In the genomic region with DNA sequence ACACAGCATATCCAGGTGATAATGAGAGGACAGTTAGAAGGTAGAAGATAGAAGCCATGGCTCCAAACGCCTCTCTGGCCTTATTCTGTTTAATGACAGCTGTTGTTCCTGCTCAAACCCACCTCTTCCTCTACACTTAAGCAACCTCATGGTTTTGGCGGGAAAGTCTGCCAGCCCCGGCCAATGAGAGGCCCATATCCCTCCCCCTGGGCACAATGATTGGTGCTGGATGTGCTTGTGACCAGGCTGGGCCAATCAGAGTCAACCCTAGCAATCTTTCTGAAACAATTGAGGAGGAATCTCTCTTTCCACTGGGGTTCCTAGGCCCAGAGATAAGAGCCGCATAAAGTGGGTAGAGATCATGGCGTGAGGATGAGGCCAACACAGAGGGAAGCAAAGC, we compare ENCODE assay signal across 11 cellular contexts. TPM values are rescaled to one million over a fixed set of nuclear protein-coding genes. Genes with fewer than 3 reads are reported as not detected.
DNase-seq lines count a peak whose midpoint lies in the region; ATAC-seq and TF ChIP-seq lines count a peak whose summit lies in the region.
"Had no signal": no experiment of that assay in that cellular context is flagged by ENCODE, and none has a peak within 500 bp of the region (broad histone marks: within the 10 kb centered on the region; RNA-seq: fewer than 3 reads in every experiment).

No MANE protein-coding gene starts in this region.

- peak; percentile 51 for DNase-seq in activated CD4-positive, alpha-beta T cell treated with anti-CD3 and anti-CD28 coated beads for 36 hours
- no peak for DNase-seq in activated CD4-positive, alpha-beta T cell treated with anti-CD3 and anti-CD28 coated beads for 4 hours
- DNase-seq in GM23338 (ENCODE audit: low spot score) (peak; percentile 47), SK-MEL-5 (ENCODE audit: low read depth, low spot score) (peak; percentile 46), fibroblast of villous mesenchyme (ENCODE audit: low read depth) (peak; percentile 16), DMS114 treated with DMSO at 0.1 percent for 48 hours (lab: John Stamatoyannopoulos, UW; ENCODE audit: unreplicated experiment) (no peak), HK-2 (ENCODE audit: unreplicated experiment) (no peak)
- DNase-seq: effector CD4-positive, alpha-beta T cell had no signal

- POLR2A ChIA-PET in activated CD4-positive, alpha-beta T cell treated with anti-CD3 and anti-CD28 coated beads for 36 hours (lab: Charles Lee), result no interaction called here

- H3K36me3 ChIP-seq in GM23338 (ENCODE audit: insufficient read depth), result no peaks in the 10 kb centered on the region

- H3F3A ChIP-seq in GM23338 (replicated peaks; ENCODE audit: low read depth), result no peaks in the 10 kb centered on the region

- intact Hi-C loops in activated CD4-positive, alpha-beta T cell treated with anti-CD3 and anti-CD28 coated beads for 36 hours (cut with DNase I, micrococcal nuclease), result loop anchor here (2.0 to 10.0 kb wide), 3 partner anchors 171 to 563 kb away; a partner anchor contains a TSS

- no peaks in the 10 kb centered on the region for H3K36me3 Mint-ChIP-seq in activated CD4-positive, alpha-beta T cell treated with anti-CD3 and anti-CD28 coated beads for 36 hours (ENCODE audit: low read depth)
- H3K36me3 Mint-ChIP-seq in GM23338 (ENCODE audit: low read depth), result no peaks in the 10 kb centered on the region

- ATAC-seq in activated CD4-positive, alpha-beta T cell treated with anti-CD3 and anti-CD28 coated beads for 36 hours, result peak; percentile 64
- ATAC-seq in GM23338 (no peak), GM21360 (IDR thresholded peaks at IDR 0.05; ENCODE audit: unreplicated experiment) (no peak)
- ATAC-seq: Right ventricle myocardium inferior had no signal

- H4K20me1 ChIP-seq in GM23338 (replicated peaks; ENCODE audit: insufficient read depth), result 0 out of 2 replicates have a peak, but pooled peaks cover 3% of the 10 kb centered on the region

- peaks cover 14% of the 10 kb centered on the region for H3K27me3 ChIP-seq in GM23338 (ENCODE audit: insufficient read depth)

- no peak overlapping the region for H2AFZ ChIP-seq in GM23338

- H3K27me3 Mint-ChIP-seq in activated CD4-positive, alpha-beta T cell treated with anti-CD3 and anti-CD28 coated beads for 36 hours, result peaks cover 18% of the 10 kb centered on the region
- peaks cover 25% of the 10 kb centered on the region for H3K27me3 Mint-ChIP-seq in GM23338 (ENCODE audit: insufficient read depth, low read depth, poor library complexity)

- peaks cover 4% of the 10 kb centered on the region for H3K4me1 Mint-ChIP-seq in activated CD4-positive, alpha-beta T cell treated with anti-CD3 and anti-CD28 coated beads for 36 hours
- peaks cover 14% of the 10 kb centered on the region for H3K4me1 Mint-ChIP-seq in GM23338

- TF ChIP-seq CTCF in GM23338 (conservative IDR thresholded peaks at IDR 0.05; ENCODE audit: low read depth in 2 of 2), result no peak
- no peak for TF ChIP-seq CTCF in fibroblast of villous mesenchyme (IDR thresholded peaks at IDR 0.05; ENCODE audit: insufficient read depth, low read depth, low read length)

- no peak overlapping the region for H3K4me2 ChIP-seq in GM23338

- in situ Hi-C loops in SK-MEL-5 (cut with HindIII; ENCODE audit: low pct_unique_long_range_greater_than_20kb, low sequenced_read_pairs), result no loop called here

- H3K27ac ChIP-seq in GM23338 (ENCODE audit: low read depth), result no peak overlapping the region

- no peak overlapping the region for H3K27ac Mint-ChIP-seq in activated CD4-positive, alpha-beta T cell treated with anti-CD3 and anti-CD28 coated beads for 36 hours
- no peak overlapping the region for H3K27ac Mint-ChIP-seq in GM23338

- CTCF ChIA-PET in activated CD4-positive, alpha-beta T cell treated with anti-CD3 and anti-CD28 coated beads for 36 hours (lab: Charles Lee), result interaction anchor here (1.0 to 2.7 kb wide), 3 partner anchors 18 to 66 kb away, joined by 3 to 11 read pairs (median 5); no protein-coding TSS in a partner anchor

- H3K4me3 ChIP-seq in GM23338 (no peak overlapping the region), fibroblast of villous mesenchyme (ENCODE audit: low read depth, low read length) (no peak overlapping the region)

- H3K9me2 ChIP-seq in GM23338 (ENCODE audit: insufficient read depth), result no peaks in the 10 kb centered on the region

- H3K79me2 ChIP-seq in GM23338 (replicated peaks; ENCODE audit: insufficient read depth), result no peaks in the 10 kb centered on the region

- no peak overlapping the region for H3K4me3 Mint-ChIP-seq in activated CD4-positive, alpha-beta T cell treated with anti-CD3 and anti-CD28 coated beads for 36 hours
- H3K4me3 Mint-ChIP-seq in GM23338, result no peak overlapping the region

- no peaks in the 10 kb centered on the region for H3K9me3 Mint-ChIP-seq in activated CD4-positive, alpha-beta T cell treated with anti-CD3 and anti-CD28 coated beads for 36 hours (ENCODE audit: low read depth)
- H3K9me3 Mint-ChIP-seq in GM23338, result no peaks in the 10 kb centered on the region; the same call in 2 of the 3 replicates

- peaks cover 8% of the 10 kb centered on the region; the same call in 1 of the 2 replicates for H3K4me1 ChIP-seq in GM23338 (ENCODE audit: insufficient read depth)

TF ChIP-seq in GM23338, 12 proteins besides CTCF, POLR2A, EP300 and RAD21:
- TF ChIP-seq JUNB (IDR thresholded peaks at IDR 0.05; ENCODE audit: unreplicated experiment), result no peak
- TF ChIP-seq, protein P1, sequence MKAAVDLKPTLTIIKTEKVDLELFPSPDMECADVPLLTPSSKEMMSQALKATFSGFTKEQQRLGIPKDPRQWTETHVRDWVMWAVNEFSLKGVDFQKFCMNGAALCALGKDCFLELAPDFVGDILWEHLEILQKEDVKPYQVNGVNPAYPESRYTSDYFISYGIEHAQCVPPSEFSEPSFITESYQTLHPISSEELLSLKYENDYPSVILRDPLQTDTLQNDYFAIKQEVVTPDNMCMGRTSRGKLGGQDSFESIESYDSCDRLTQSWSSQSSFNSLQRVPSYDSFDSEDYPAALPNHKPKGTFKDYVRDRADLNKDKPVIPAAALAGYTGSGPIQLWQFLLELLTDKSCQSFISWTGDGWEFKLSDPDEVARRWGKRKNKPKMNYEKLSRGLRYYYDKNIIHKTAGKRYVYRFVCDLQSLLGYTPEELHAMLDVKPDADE (IDR thresholded peaks at IDR 0.05), result no peak
- no peak for TF ChIP-seq NANOG (IDR thresholded peaks at IDR 0.05; ENCODE audit: borderline replicate concordance)
- TF ChIP-seq ZNF114 (CRISPR knock-in tag; IDR thresholded peaks at IDR 0.05), result no peak
- TF ChIP-seq, protein P2, sequence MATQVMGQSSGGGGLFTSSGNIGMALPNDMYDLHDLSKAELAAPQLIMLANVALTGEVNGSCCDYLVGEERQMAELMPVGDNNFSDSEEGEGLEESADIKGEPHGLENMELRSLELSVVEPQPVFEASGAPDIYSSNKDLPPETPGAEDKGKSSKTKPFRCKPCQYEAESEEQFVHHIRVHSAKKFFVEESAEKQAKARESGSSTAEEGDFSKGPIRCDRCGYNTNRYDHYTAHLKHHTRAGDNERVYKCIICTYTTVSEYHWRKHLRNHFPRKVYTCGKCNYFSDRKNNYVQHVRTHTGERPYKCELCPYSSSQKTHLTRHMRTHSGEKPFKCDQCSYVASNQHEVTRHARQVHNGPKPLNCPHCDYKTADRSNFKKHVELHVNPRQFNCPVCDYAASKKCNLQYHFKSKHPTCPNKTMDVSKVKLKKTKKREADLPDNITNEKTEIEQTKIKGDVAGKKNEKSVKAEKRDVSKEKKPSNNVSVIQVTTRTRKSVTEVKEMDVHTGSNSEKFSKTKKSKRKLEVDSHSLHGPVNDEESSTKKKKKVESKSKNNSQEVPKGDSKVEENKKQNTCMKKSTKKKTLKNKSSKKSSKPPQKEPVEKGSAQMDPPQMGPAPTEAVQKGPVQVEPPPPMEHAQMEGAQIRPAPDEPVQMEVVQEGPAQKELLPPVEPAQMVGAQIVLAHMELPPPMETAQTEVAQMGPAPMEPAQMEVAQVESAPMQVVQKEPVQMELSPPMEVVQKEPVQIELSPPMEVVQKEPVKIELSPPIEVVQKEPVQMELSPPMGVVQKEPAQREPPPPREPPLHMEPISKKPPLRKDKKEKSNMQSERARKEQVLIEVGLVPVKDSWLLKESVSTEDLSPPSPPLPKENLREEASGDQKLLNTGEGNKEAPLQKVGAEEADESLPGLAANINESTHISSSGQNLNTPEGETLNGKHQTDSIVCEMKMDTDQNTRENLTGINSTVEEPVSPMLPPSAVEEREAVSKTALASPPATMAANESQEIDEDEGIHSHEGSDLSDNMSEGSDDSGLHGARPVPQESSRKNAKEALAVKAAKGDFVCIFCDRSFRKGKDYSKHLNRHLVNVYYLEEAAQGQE (IDR thresholded peaks at IDR 0.05; ENCODE audit: unreplicated experiment), result no peak
- no peak for TF ChIP-seq CREB1 (CRISPR knock-in tag; IDR thresholded peaks at IDR 0.05; ENCODE audit: low read depth)
- TF ChIP-seq STAT1 (IDR thresholded peaks at IDR 0.05; ENCODE audit: unreplicated experiment), result no peak

RNA-seq across cellular contexts. Expression of a gene that starts 4.8 kb away (rescaled TPM):
- total RNA-seq in activated CD4-positive, alpha-beta T cell treated with anti-CD3 and anti-CD28 coated beads for 36 hours, result under 1 TPM in 1 of 2 experiments, not detected in 1; 0.19 TPM
- 0.38 and 1.0 TPM in 2 replicates for total RNA-seq in GM23338 (2014; rRNA removed; shearing (Covaris generic))
- polyA plus RNA-seq in GM23338 (2016; fragmentation: Nextera tagmentation; extraction: Ambion mirVana), result 0.28 TPM in 1 of 2 replicates, not detected in the other
- total RNA-seq in SK-MEL-5 (2014; rRNA removed; shearing (Covaris generic)), result 0.05 and 0.74 TPM in 2 replicates
- 0.04 and 0.16 TPM in 2 replicates for polyA plus RNA-seq in SK-MEL-5 (2015; cell fraction: cytosol; rRNA removed)
- polyA plus RNA-seq in SK-MEL-5 (2015; cell fraction: nucleus; rRNA removed), result 0.20 TPM in 1 of 2 replicates, not detected in the other
- total RNA-seq in fibroblast of villous mesenchyme, result under 0.01 and 0.32 TPM in 2 replicates
- total RNA-seq: renal cortical epithelial cell had no signal

RNA-seq across cellular contexts. Expression of a gene that starts 29.3 kb away (rescaled TPM):
- total RNA-seq in activated CD4-positive, alpha-beta T cell treated with anti-CD3 and anti-CD28 coated beads for 36 hours, result 10 to 100 TPM; 23.9 to 28.6 TPM
- total RNA-seq in GM23338 (2014; rRNA removed; shearing (Covaris generic)), result 43.2 and 48.0 TPM in 2 replicates
- polyA plus RNA-seq in GM23338 (2016; fragmentation: Nextera tagmentation; extraction: Ambion mirVana), result 20.1 and 23.7 TPM in 2 replicates
- total RNA-seq in SK-MEL-5 (2014; rRNA removed; shearing (Covaris generic)), result 38.0 and 45.6 TPM in 2 replicates
- polyA plus RNA-seq in SK-MEL-5 (2015; cell fraction: cytosol; rRNA removed), result 20.7 and 26.6 TPM in 2 replicates
- 162 and 224 TPM in 2 replicates for polyA plus RNA-seq in SK-MEL-5 (2015; cell fraction: nucleus; rRNA removed)
- 51.9 and 65.2 TPM in 2 replicates for total RNA-seq in fibroblast of villous mesenchyme

RNA-seq across cellular contexts. Expression of a gene that starts 57.1 kb away (rescaled TPM):
- total RNA-seq in activated CD4-positive, alpha-beta T cell treated with anti-CD3 and anti-CD28 coated beads for 36 hours, result 10 to 100 TPM; 81.3 to 84.5 TPM
- 78.8 and 81.1 TPM in 2 replicates for total RNA-seq in GM23338 (2014; rRNA removed; shearing (Covaris generic))
- 41.2 and 46.0 TPM in 2 replicates for polyA plus RNA-seq in GM23338 (2016; fragmentation: Nextera tagmentation; extraction: Ambion mirVana)
- 58.8 and 64.3 TPM in 2 replicates for total RNA-seq in SK-MEL-5 (2014; rRNA removed; shearing (Covaris generic))
- polyA plus RNA-seq in SK-MEL-5 (2015; cell fraction: cytosol; rRNA removed), result 67.2 and 87.3 TPM in 2 replicates
- 361 and 444 TPM in 2 replicates for polyA plus RNA-seq in SK-MEL-5 (2015; cell fraction: nucleus; rRNA removed)
- total RNA-seq in fibroblast of villous mesenchyme, result 30.7 and 32.2 TPM in 2 replicates

Comparison
In these comparisons a context has a peak if more than half of its experiments do, and no peak if none do; other contexts are left out.
1. DNase-seq: peak in activated CD4-positive, alpha-beta T cell treated with anti-CD3 and anti-CD28 coated beads for 36 hours (single experiment), GM23338 (single experiment), SK-MEL-5 (single experiment) and fibroblast of villous mesenchyme (single experiment); none in activated CD4-positive, alpha-beta T cell treated with anti-CD3 and anti-CD28 coated beads for 4 hours (0 of 2), DMS114 treated with DMSO at 0.1 percent for 48 hours (single experiment) and HK-2 (single experiment).